ENCODE assay signal across 1 cellular context in the genomic region with DNA sequence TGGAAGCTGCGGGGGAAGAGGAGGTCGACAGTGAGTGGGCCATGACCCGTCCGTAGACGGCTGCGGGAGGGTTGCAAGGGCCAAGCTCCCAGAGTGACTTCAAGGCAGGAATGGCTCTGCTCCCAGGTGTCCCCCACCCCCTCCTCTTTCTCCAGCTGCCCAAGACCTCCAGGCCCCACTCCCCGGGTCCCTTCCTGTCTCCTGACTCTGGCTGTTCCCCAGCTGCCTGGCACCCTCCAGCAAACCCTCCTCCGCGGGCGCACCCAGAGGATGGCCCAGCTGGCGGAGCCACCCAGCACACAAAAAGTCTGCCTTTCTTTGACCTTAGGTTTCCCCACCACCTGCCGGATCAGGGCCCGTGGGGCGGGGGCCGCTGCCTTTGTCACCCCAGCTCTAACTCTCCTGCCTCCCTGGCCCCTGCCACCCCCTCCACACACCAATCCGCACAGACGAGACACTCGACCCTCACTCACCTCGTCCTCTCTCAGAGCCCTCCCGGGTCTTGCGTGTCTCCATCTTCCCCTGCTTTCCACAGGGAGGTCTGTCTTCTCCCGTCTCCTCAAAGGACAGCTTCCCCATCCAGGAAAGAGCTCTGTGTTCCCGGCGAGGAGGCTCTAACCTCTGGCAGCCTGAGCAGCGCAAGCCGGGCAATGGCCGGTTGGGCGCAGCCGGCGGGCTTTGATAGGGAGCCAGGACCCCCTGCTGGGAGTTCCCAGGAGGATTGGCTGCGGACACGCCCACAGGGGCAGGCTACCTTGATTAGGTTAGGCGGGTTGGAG. TPM values are rescaled to one million over a fixed set of nuclear protein-coding genes. Genes with fewer than 3 reads are reported as not detected.
"Had no signal": no experiment of that assay in that cellular context is flagged by ENCODE, and none has a peak within 500 bp of the region (broad histone marks: within the 10 kb centered on the region; RNA-seq: fewer than 3 reads in every experiment).

No MANE protein-coding gene starts in this region.

RNA-seq across cellular contexts. Expression of gene ZNF883, which starts 49.3 kb away (rescaled TPM):
- total RNA-seq: ascending aorta had no signal
